Comparison of ENCODE assay signal across 8 cellular contexts in genomic region chr5:174323878-174324281, GRCh38.
DNase-seq lines count a peak whose midpoint lies in the region; ATAC-seq and TF ChIP-seq lines count a peak whose summit lies in the region.

No MANE protein-coding gene starts in this region.

- DNase-seq in DMS79 (lab: John Stamatoyannopoulos, UW) (peak; percentile 78), LHCN-M2 (ENCODE audit: low read depth) (peak; percentile 62), lung microvascular endothelial cell (ENCODE audit: low read depth in 2 of 2) (peak; percentile 12 to 22), AML-193 (lab: John Stamatoyannopoulos, UW) (no peak), ascending aorta (ENCODE audit: low spot score in 2 of 2) (no peak)
- DNase-seq in activated CD8-positive, alpha-beta T cell treated with anti-CD3 and anti-CD28 coated beads for 36 hours, result peak; percentile 16

- H3K9me3 ChIP-seq in ascending aorta, result no peaks in the 10 kb centered on the region

- ATAC-seq in GM19455 (IDR thresholded peaks at IDR 0.05; ENCODE audit: unreplicated experiment) (peak; percentile 81), HG02970 (IDR thresholded peaks at IDR 0.05; ENCODE audit: low FRiP score, unreplicated experiment) (no peak)
- ATAC-seq in activated CD8-positive, alpha-beta T cell treated with anti-CD3 and anti-CD28 coated beads for 36 hours, result no peak

- no peak overlapping the region for H3K27ac Mint-ChIP-seq in activated CD8-positive, alpha-beta T cell treated with anti-CD3 and anti-CD28 coated beads for 36 hours

- peaks cover 27% of the 10 kb centered on the region for H3K27me3 Mint-ChIP-seq in activated CD8-positive, alpha-beta T cell treated with anti-CD3 and anti-CD28 coated beads for 36 hours

- no peaks in the 10 kb centered on the region for H3K4me1 ChIP-seq in ascending aorta

- intact Hi-C loops in activated CD8-positive, alpha-beta T cell treated with anti-CD3 and anti-CD28 coated beads for 36 hours (cut with micrococcal nuclease), result no loop called here
- intact Hi-C loops in ascending aorta (cut with DNase I), result no loop called here

- CTCF ChIA-PET in activated CD8-positive, alpha-beta T cell treated with anti-CD3 and anti-CD28 coated beads for 36 hours (lab: Charles Lee), result interaction anchor here (2.3 kb wide), 1 partner anchor 12 kb away, joined by 13 read pairs; no protein-coding TSS in a partner anchor

- H3K36me3 ChIP-seq in ascending aorta, result no peaks in the 10 kb centered on the region

- no peak overlapping the region for H3K4me3 Mint-ChIP-seq in activated CD8-positive, alpha-beta T cell treated with anti-CD3 and anti-CD28 coated beads for 36 hours

- no peaks in the 10 kb centered on the region for H3K9me3 Mint-ChIP-seq in activated CD8-positive, alpha-beta T cell treated with anti-CD3 and anti-CD28 coated beads for 36 hours

- no peaks in the 10 kb centered on the region for H3K27me3 ChIP-seq in ascending aorta

- no peak overlapping the region for H3K27ac ChIP-seq in ascending aorta

- POLR2A ChIA-PET in activated CD8-positive, alpha-beta T cell treated with anti-CD3 and anti-CD28 coated beads for 36 hours (lab: Charles Lee), result no interaction called here

- no peaks in the 10 kb centered on the region for H3K36me3 Mint-ChIP-seq in activated CD8-positive, alpha-beta T cell treated with anti-CD3 and anti-CD28 coated beads for 36 hours (ENCODE audit: low read depth)

- H3K4me3 ChIP-seq in ascending aorta, result no peak overlapping the region

- TF ChIP-seq CTCF in activated CD8-positive, alpha-beta T cell treated with anti-CD3 and anti-CD28 coated beads for 36 hours (IDR thresholded peaks at IDR 0.05), result no peak
- no peak for TF ChIP-seq CTCF in ascending aorta (IDR thresholded peaks at IDR 0.05)

- no peaks in the 10 kb centered on the region for H3K4me1 Mint-ChIP-seq in activated CD8-positive, alpha-beta T cell treated with anti-CD3 and anti-CD28 coated beads for 36 hours (ENCODE audit: low read depth)

Comparison
In these comparisons a context has a peak if more than half of its experiments do, and no peak if none do; other contexts are left out.
1. DNase-seq: peak in DMS79 (single experiment), LHCN-M2 (single experiment), activated CD8-positive, alpha-beta T cell treated with anti-CD3 and anti-CD28 coated beads for 36 hours (single experiment) and lung microvascular endothelial cell (2 of 2); none in AML-193 (0 of 2) and ascending aorta (0 of 2).